21 cellular contexts compared by ENCODE assay signal in genomic region chr1:94686882-94687281, GRCh38.
"Had no signal": no experiment of that assay in that cellular context is flagged by ENCODE, and none has a peak within 500 bp of the region (broad histone marks: within the 10 kb centered on the region; RNA-seq: fewer than 3 reads in every experiment).

No MANE protein-coding gene starts in this region.

- H3K9me3 ChIP-seq: neutrophil, psoas muscle, sigmoid colon, stomach, thoracic aorta, upper lobe of left lung, uterus had no signal

- H3K4me1 ChIP-seq: psoas muscle, sigmoid colon, stomach, upper lobe of left lung, uterus had no signal

- DNase-seq: effector CD4-positive, alpha-beta T cell; heart right ventricle; islet precursor cell; left ventricle myocardium superior; mesendoderm; naive thymus-derived CD4-positive, alpha-beta T cell; nephron progenitor cell; psoas muscle; retina; sigmoid colon; stimulated activated CD4-positive, alpha-beta T cell treated with anti-CD3 and anti-CD28 coated beads, Interleukin-12 subunit alpha, Interleukin-12 subunit beta, amount 100 ng/mL, for 4 hours; stimulated activated naive CD4-positive, alpha-beta T cell; stomach; substantia nigra; upper lobe of left lung; uterus had no signal

- H3K4me3 ChIP-seq: coronary artery, heart right ventricle, psoas muscle, sigmoid colon, skin epidermis, stomach, thoracic aorta, upper lobe of left lung, uterus had no signal

- H3K36me3 ChIP-seq: heart right ventricle, neutrophil, sigmoid colon, stomach, thoracic aorta, upper lobe of left lung, uterus had no signal

- H3K27me3 ChIP-seq: heart right ventricle, neutrophil, sigmoid colon, stomach, upper lobe of left lung, uterus had no signal

- FAIRE-seq: frontal cortex had no signal

- ATAC-seq: heart right ventricle; left ventricle myocardium superior; naive thymus-derived CD4-positive, alpha-beta T cell; psoas muscle had no signal

- H3K27ac ChIP-seq: coronary artery, heart right ventricle, neutrophil, psoas muscle, sigmoid colon, skin epidermis, stomach, thoracic aorta, upper lobe of left lung, uterus had no signal
